Comparison of ENCODE assay signal across 24 cellular contexts in the genomic region with DNA sequence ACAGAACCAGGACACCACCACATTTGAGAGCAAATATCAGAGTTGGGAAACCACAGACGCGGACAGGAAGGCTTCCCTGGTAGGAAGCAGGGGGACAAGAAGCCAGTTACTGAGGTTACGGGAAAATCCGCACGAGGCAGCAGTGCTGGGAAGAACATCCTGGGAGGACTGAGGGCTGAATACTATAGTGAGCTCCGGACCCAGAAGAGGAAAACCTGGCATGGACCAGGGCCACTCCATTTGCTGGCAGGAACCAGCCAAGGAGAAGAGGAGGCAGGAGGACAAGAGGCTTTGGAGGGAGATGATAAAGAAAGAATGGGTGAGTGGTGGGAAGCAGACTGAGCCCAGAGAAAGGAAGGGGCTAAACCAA. TPM values are rescaled to one million over a fixed set of nuclear protein-coding genes. Genes with fewer than 3 reads are reported as not detected.
DNase-seq lines count a peak whose midpoint lies in the region; ATAC-seq and TF ChIP-seq lines count a peak whose summit lies in the region.
"Had no signal": no experiment of that assay in that cellular context is flagged by ENCODE, and none has a peak within 500 bp of the region (broad histone marks: within the 10 kb centered on the region; RNA-seq: fewer than 3 reads in every experiment).

No MANE protein-coding gene starts in this region.

- CTCF ChIA-PET in PC-9 (lab: Charles Lee), result no interaction called here

- no TSS peak for BruUV-seq in PC-9 (replicated peaks; lab: Mats Ljungman, UMichigan)

- TF ChIP-seq CTCF in HFFc6 (IDR thresholded peaks at IDR 0.05) (no peak), brain (conservative IDR thresholded peaks at IDR 0.05) (no peak), PC-9 (conservative IDR thresholded peaks at IDR 0.05) (no peak)

- peaks cover 10% of the 10 kb centered on the region for H3K27me3 Mint-ChIP-seq in HFFc6 (ENCODE audit: insufficient read depth)
- no peaks in the 10 kb centered on the region for H3K27me3 Mint-ChIP-seq in brain

- no peak overlapping the region for H3K4me2 ChIP-seq in PC-9
- H3K4me2 ChIP-seq: KMS-11 had no signal

- H3K4me3 ChIP-seq in iPS DF 6.9 (ENCODE audit: low read length) (no peak overlapping the region), PC-9 (no peak overlapping the region)
- H3K4me3 ChIP-seq: BLaER1 treated with 17β-estradiol and CSF1 and Interleukin-3, amounts not matched to agents 10 nM and 100 nM; SK-N-MC; transverse colon had no signal

- intact Hi-C loops in PC-9 (cut with micrococcal nuclease; ENCODE audit: unreplicated experiment), result no loop called here

- H3F3A ChIP-seq in PC-9 (ENCODE audit: insufficient read depth, low read depth), result peaks cover 3% of the 10 kb centered on the region; the same call in 1 of the 2 replicates

- ATAC-seq in stimulated activated effector memory CD8-positive, alpha-beta T cell treated with anti-CD3 and anti-CD28 coated beads, Interleukin-12 subunit alpha, Interleukin-12 subunit beta, amount 100 ng/mL, for 72 hours, result no peak
- ATAC-seq: left lobe of liver had no signal

- H3K9me3 Mint-ChIP-seq in HFFc6 (no peaks in the 10 kb centered on the region), brain (no peaks in the 10 kb centered on the region)
- H3K9me3 Mint-ChIP-seq in stimulated activated effector memory CD8-positive, alpha-beta T cell treated with anti-CD3 and anti-CD28 coated beads, Interleukin-12 subunit alpha, Interleukin-12 subunit beta, amount 100 ng/mL, for 72 hours, result no peaks in the 10 kb centered on the region
- H3K9me3 Mint-ChIP-seq: immature natural killer cell; T-helper 1 cell treated with Interleukin-12 subunit alpha and Interleukin-12 subunit beta and Interleukin-4 antibody, amounts not matched to agents 30 μg/mL and 1 μg/mL, for 36 hours had no signal

- H3K36me3 ChIP-seq in iPS DF 6.9 (ENCODE audit: control insufficient read depth, insufficient read depth, low read length) (0 out of 2 replicates have a peak, but pooled peaks cover 2% of the 10 kb centered on the region), PC-9 (ENCODE audit: low read depth) (no peaks in the 10 kb centered on the region)
- H3K36me3 ChIP-seq: transverse colon had no signal

- H3K4me1 ChIP-seq in iPS DF 6.9 (ENCODE audit: control insufficient read depth, insufficient read depth, low read length) (no peaks in the 10 kb centered on the region), PC-9 (replicated peaks; ENCODE audit: insufficient read depth) (no peaks in the 10 kb centered on the region)

- no peaks in the 10 kb centered on the region for H3K27me3 ChIP-seq in iPS DF 6.9 (ENCODE audit: control insufficient read depth, insufficient read depth, low read length)
- no peaks in the 10 kb centered on the region for H3K27me3 ChIP-seq in PC-9 (ENCODE audit: insufficient read depth, low read depth)
- H3K27me3 ChIP-seq: BLaER1 treated with 17β-estradiol and CSF1 and Interleukin-3, amounts not matched to agents 10 nM and 100 nM; transverse colon had no signal

- no peak overlapping the region for H2AFZ ChIP-seq in PC-9

- H3K27ac ChIP-seq in iPS DF 6.9 (ENCODE audit: low read length) (no peak overlapping the region), PC-9 (no peak overlapping the region)
- H3K27ac ChIP-seq: BLaER1 treated with 17β-estradiol and CSF1 and Interleukin-3, amounts not matched to agents 10 nM and 100 nM; KMS-11; SK-N-MC; transverse colon had no signal

- peaks cover 41% of the 10 kb centered on the region for H3K36me3 Mint-ChIP-seq in HFFc6 (ENCODE audit: low read depth)
- peaks cover 22% of the 10 kb centered on the region for H3K36me3 Mint-ChIP-seq in brain
- H3K36me3 Mint-ChIP-seq in stimulated activated effector memory CD8-positive, alpha-beta T cell treated with anti-CD3 and anti-CD28 coated beads, Interleukin-12 subunit alpha, Interleukin-12 subunit beta, amount 100 ng/mL, for 72 hours, result peaks cover 14% of the 10 kb centered on the region

- H3K4me1 Mint-ChIP-seq in HFFc6 (ENCODE audit: low read depth), result peaks cover 21% of the 10 kb centered on the region
- H3K4me1 Mint-ChIP-seq in brain, result peaks cover 31% of the 10 kb centered on the region
- peaks cover 7% of the 10 kb centered on the region for H3K4me1 Mint-ChIP-seq in stimulated activated effector memory CD8-positive, alpha-beta T cell treated with anti-CD3 and anti-CD28 coated beads, Interleukin-12 subunit alpha, Interleukin-12 subunit beta, amount 100 ng/mL, for 72 hours

- H3K79me2 ChIP-seq in PC-9 (ENCODE audit: low read depth), result no peaks in the 10 kb centered on the region

- POLR2A ChIA-PET in PC-9 (lab: Charles Lee; ENCODE audit: unreplicated experiment), result no interaction called here

- DNase-seq in HFFc6, result no peak
- DNase-seq in iPS DF 6.9 (ENCODE audit: low read depth, low spot score), result peak; percentile 11
- DNase-seq in stimulated activated effector memory CD8-positive, alpha-beta T cell treated with anti-CD3 and anti-CD28 coated beads, Interleukin-12 subunit alpha, Interleukin-12 subunit beta, amount 100 ng/mL, for 72 hours (ENCODE audit: low spot score in 2 of 2), result no peak
- no peak for DNase-seq in HuH-7 (ENCODE audit: low spot score)
- no peak for DNase-seq in NCI-H2227 treated with DMSO at 0.1 percent for 48 hours (lab: John Stamatoyannopoulos, UW)
- DNase-seq in PC-9, result no peak
- DNase-seq: activated CD4-positive, alpha-beta T cell treated with anti-CD3 and anti-CD28 coated beads for 1 hour; activated naive CD4-positive, alpha-beta T cell treated with Interleukin-2 at 50 U/mL for 16 hours; DMS79 treated with DMSO at 0.1 percent for 48 hours; effector CD8-positive, alpha-beta T cell; erythroblast; head of caudate nucleus; immature natural killer cell; NCI-H1436; NCI-H774; occipital lobe; RPMI8226; transverse colon had no signal

- H3K27ac Mint-ChIP-seq in HFFc6 (peak overlapping the region; percentile 46; the same call in 1 of the 2 replicates), brain (peak overlapping the region in 4 of 5 experiments; percentile 15 to 92 (median 38))
- H3K27ac Mint-ChIP-seq in stimulated activated effector memory CD8-positive, alpha-beta T cell treated with anti-CD3 and anti-CD28 coated beads, Interleukin-12 subunit alpha, Interleukin-12 subunit beta, amount 100 ng/mL, for 72 hours, result peak overlapping the region; percentile 44
- H3K27ac Mint-ChIP-seq: T-helper 1 cell treated with Interleukin-12 subunit alpha and Interleukin-12 subunit beta and Interleukin-4 antibody, amounts not matched to agents 30 μg/mL and 1 μg/mL, for 36 hours had no signal

- H4K20me1 ChIP-seq in PC-9 (ENCODE audit: insufficient read depth), result no peaks in the 10 kb centered on the region

- H3K9me3 ChIP-seq in iPS DF 6.9 (ENCODE audit: control insufficient read depth, insufficient read depth, low read length) (no peaks in the 10 kb centered on the region), PC-9 (ENCODE audit: insufficient read depth, low read depth) (no peaks in the 10 kb centered on the region)
- H3K9me3 ChIP-seq: BLaER1 treated with 17β-estradiol and CSF1 and Interleukin-3, amounts not matched to agents 10 nM and 100 nM; transverse colon had no signal

- H3K9me2 ChIP-seq in PC-9 (ENCODE audit: insufficient read depth), result no peaks in the 10 kb centered on the region

- no peak overlapping the region for H3K4me3 Mint-ChIP-seq in HFFc6
- no peak overlapping the region for H3K4me3 Mint-ChIP-seq in brain
- no peak overlapping the region for H3K4me3 Mint-ChIP-seq in stimulated activated effector memory CD8-positive, alpha-beta T cell treated with anti-CD3 and anti-CD28 coated beads, Interleukin-12 subunit alpha, Interleukin-12 subunit beta, amount 100 ng/mL, for 72 hours
- H3K4me3 Mint-ChIP-seq: immature natural killer cell; T-helper 1 cell treated with Interleukin-12 subunit alpha and Interleukin-12 subunit beta and Interleukin-4 antibody, amounts not matched to agents 30 μg/mL and 1 μg/mL, for 36 hours had no signal

- WGBS in iPS DF 6.9 (ENCODE audit: insufficient coverage, insufficient read length), result no CpG with 5 or more reads among the region's 6 CpGs

RNA-seq across cellular contexts. Expression of a gene that starts 6.1 kb away (rescaled TPM):
- total RNA-seq in HFFc6 (2021; fragmentation: NEBNext Ultra II Directional; extraction: Animal tissue kit (Norgen Biotek cat#: 25700)), result 10 to 100 TPM in 5 of 6 experiments, 1 to 10 TPM in 1; 8.6 to 15.7 (median 14.0) TPM
- polyA plus RNA-seq in brain (ENCODE audit: insufficient read depth, low read depth, low replicate concordance), result 24.1 TPM
- 29.2 and 32.4 TPM in 2 replicates for total RNA-seq in PC-9 (2021)

RNA-seq across cellular contexts. Expression of a gene that starts 33.8 kb away (rescaled TPM):
- total RNA-seq in HFFc6 (2021; fragmentation: NEBNext Ultra II Directional; extraction: Animal tissue kit (Norgen Biotek cat#: 25700)), result 10 to 100 TPM; 32.8 to 42.3 (median 37.2) TPM
- polyA plus RNA-seq in brain (ENCODE audit: insufficient read depth, low read depth, low replicate concordance), result 121 TPM
- 40.7 and 55.6 TPM in 2 replicates for total RNA-seq in PC-9 (2021)
